In the genomic region with DNA sequence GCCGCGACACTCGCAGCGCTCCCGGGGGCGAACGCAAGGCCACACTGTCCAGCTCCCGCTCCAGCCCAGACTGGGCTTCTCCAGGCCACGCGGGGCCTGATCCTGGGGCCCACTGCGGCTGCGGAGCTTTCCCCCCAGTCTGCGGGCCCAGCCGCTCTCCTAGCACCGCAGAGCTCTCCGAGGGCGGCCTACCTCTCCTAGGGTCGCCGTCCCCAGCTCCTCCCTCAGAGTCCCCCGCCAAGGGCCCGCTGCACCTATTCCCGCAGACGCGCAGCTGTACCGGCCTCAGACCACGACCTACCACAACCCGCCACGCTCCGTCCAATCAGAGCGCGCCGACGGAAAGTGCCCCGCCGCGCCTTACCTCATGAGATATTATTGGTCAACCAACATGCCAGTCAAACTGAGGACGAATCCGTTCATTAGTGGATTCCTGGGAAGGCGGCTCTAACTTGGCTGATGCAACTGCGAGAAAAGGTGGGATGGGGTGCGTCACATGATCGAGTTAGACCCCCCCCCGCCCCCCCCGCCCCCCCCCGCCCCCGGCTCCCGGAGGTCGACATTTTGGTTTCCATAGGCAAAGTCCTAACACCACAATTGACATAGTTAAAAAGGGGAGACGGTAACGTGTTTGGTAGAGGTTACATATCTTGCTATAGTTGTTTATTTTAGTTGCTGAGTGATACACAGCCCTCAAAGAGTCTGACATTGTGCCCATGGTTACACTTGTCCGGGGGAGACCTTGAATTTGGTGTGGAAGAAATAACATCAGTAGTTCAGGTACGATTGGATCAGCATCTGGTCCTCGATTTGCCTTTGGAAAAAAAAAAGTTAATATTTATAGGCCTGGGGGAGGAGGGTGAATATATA, we compare ENCODE assay signal across 1 cellular context.
TF ChIP-seq lines count a peak whose summit lies in the region.

A gene (minus strand): TSS at position 278 of the 870 bp plus-strand sequence. CDS start 6,743 bp downstream, outside the sequence.

TF ChIP-seq in K562, 482 proteins besides CTCF, POLR2A, EP300 and RAD21 (continued from another document):
- TF ChIP-seq, protein P1, sequence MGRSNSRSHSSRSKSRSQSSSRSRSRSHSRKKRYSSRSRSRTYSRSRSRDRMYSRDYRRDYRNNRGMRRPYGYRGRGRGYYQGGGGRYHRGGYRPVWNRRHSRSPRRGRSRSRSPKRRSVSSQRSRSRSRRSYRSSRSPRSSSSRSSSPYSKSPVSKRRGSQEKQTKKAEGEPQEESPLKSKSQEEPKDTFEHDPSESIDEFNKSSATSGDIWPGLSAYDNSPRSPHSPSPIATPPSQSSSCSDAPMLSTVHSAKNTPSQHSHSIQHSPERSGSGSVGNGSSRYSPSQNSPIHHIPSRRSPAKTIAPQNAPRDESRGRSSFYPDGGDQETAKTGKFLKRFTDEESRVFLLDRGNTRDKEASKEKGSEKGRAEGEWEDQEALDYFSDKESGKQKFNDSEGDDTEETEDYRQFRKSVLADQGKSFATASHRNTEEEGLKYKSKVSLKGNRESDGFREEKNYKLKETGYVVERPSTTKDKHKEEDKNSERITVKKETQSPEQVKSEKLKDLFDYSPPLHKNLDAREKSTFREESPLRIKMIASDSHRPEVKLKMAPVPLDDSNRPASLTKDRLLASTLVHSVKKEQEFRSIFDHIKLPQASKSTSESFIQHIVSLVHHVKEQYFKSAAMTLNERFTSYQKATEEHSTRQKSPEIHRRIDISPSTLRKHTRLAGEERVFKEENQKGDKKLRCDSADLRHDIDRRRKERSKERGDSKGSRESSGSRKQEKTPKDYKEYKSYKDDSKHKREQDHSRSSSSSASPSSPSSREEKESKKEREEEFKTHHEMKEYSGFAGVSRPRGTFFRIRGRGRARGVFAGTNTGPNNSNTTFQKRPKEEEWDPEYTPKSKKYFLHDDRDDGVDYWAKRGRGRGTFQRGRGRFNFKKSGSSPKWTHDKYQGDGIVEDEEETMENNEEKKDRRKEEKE (IDR thresholded peaks at IDR 0.05; ENCODE audit: borderline replicate concordance in 1 of 2, control insufficient read depth in 1 of 2, low read depth in 2 of 2, low read length in 1 of 2), result no peak
- TF ChIP-seq RBM39 (optimal IDR thresholded peaks at IDR 0.05; ENCODE audit: low read depth, low read length) (no peak), SNIP1 (IDR thresholded peaks at IDR 0.05; ENCODE audit: low read depth) (no peak), CHD2 (IDR thresholded peaks at IDR 0.05; ENCODE audit: low read depth, low read length) (peak; percentile 85), ZNF217 (CRISPR knock-in tag; IDR thresholded peaks at IDR 0.05) (no peak), RBM17 (IDR thresholded peaks at IDR 0.05; ENCODE audit: borderline replicate concordance, low read depth, low read length) (no peak), ZNF584 (CRISPR knock-in tag; IDR thresholded peaks at IDR 0.05; ENCODE audit: low read depth) (no peak; the same call in 1 of the 2 replicates), ZFPM2 (CRISPR knock-in tag; IDR thresholded peaks at IDR 0.05) (peak; percentile 86; the same call in 1 of the 2 replicates), ADNP (tag; IDR thresholded peaks at IDR 0.05) (no peak), CBX8 (IDR thresholded peaks at IDR 0.05; ENCODE audit: borderline replicate concordance, extremely low read depth, low read depth, low read length, poor library complexity, severe bottlenecking) (no peak), ZNF57 (CRISPR knock-in tag; IDR thresholded peaks at IDR 0.05) (peak; percentile 78; the same call in 1 of the 2 replicates), FUS (optimal IDR thresholded peaks at IDR 0.05; ENCODE audit: low read depth, low read length) (no peak), PCBP1 (IDR thresholded peaks at IDR 0.05; ENCODE audit: low read depth, low read length, poor library complexity, severe bottlenecking) (peak; percentile 97), RAD51 (IDR thresholded peaks at IDR 0.05; ENCODE audit: borderline replicate concordance, low read depth) (peak; percentile 67; the same call in 1 of the 2 replicates), KLF6 (CRISPR knock-in tag; IDR thresholded peaks at IDR 0.05; ENCODE audit: borderline replicate concordance) (no peak), LCOR (CRISPR knock-in tag; IDR thresholded peaks at IDR 0.05) (0 out of 2 replicates have a peak, but pooled peaks have one; percentile 11), TSC22D4 (tag; IDR thresholded peaks at IDR 0.05) (no peak)
- TF ChIP-seq, protein P2, sequence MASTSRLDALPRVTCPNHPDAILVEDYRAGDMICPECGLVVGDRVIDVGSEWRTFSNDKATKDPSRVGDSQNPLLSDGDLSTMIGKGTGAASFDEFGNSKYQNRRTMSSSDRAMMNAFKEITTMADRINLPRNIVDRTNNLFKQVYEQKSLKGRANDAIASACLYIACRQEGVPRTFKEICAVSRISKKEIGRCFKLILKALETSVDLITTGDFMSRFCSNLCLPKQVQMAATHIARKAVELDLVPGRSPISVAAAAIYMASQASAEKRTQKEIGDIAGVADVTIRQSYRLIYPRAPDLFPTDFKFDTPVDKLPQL (IDR thresholded peaks at IDR 0.05; ENCODE audit: extremely low read depth, insufficient read length), result no peak
